ENCODE assay signal across 9 cellular contexts in genomic region chr20:2984956-2985661, GRCh38. TPM values are rescaled to one million over a fixed set of nuclear protein-coding genes. Genes with fewer than 3 reads are reported as not detected.
A peak's percentile ranks its signal among the peaks of the same experiment; 100 is the strongest.
DNase-seq lines count a peak whose midpoint lies in the region; ATAC-seq and TF ChIP-seq lines count a peak whose summit lies in the region.
"Had no signal": no experiment of that assay in that cellular context is flagged by ENCODE, and none has a peak within 500 bp of the region (broad histone marks: within the 10 kb centered on the region; RNA-seq: fewer than 3 reads in every experiment).

No MANE protein-coding gene starts in this region.

- H3K9me3 ChIP-seq in cardiac muscle cell (ENCODE audit: low read depth) (no peaks in the 10 kb centered on the region), sigmoid colon (no peaks in the 10 kb centered on the region)

- no peak overlapping the region for H3K4me3 ChIP-seq in cardiac muscle cell
- no peak overlapping the region for H3K4me3 ChIP-seq in fibroblast of villous mesenchyme (ENCODE audit: low read depth, low read length)
- H3K4me3 ChIP-seq in sigmoid colon = no peak overlapping the region

- TF ChIP-seq CTCF in cardiac muscle cell (IDR thresholded peaks at IDR 0.05; ENCODE audit: low read depth, low read length) = no peak
- TF ChIP-seq CTCF in fibroblast of villous mesenchyme (IDR thresholded peaks at IDR 0.05; ENCODE audit: insufficient read depth, low read depth, low read length) = no peak
- TF ChIP-seq CTCF in sigmoid colon (IDR thresholded peaks at IDR 0.05) = no peak

- no peak for TF ChIP-seq EP300 in sigmoid colon (IDR thresholded peaks at IDR 0.05)

- ATAC-seq in Right ventricle myocardium superior (ENCODE audit: poor library complexity) = no peak
- peak; percentile 8 for ATAC-seq in stimulated activated naive CD8-positive, alpha-beta T cell treated with anti-CD3 and anti-CD28 coated beads, Interleukin-15, Interleukin-2, amounts not matched to agents 100 U/mL and 50 U/mL, for 24 hours

- H3K36me3 ChIP-seq in cardiac muscle cell = peaks cover 20% of the 10 kb centered on the region
- peaks cover 0 to 43% (median 16%) of the 10 kb centered on the region in 4 donors for H3K36me3 ChIP-seq in sigmoid colon

- H3K27ac ChIP-seq in cardiac muscle cell (peak overlapping the region; percentile 52), sigmoid colon (no peak overlapping the region)

- no peak for TF ChIP-seq POLR2A in sigmoid colon (IDR thresholded peaks at IDR 0.05)

- peak; percentile 11 to 56 for DNase-seq in cardiac muscle cell (ENCODE audit: low read depth in 1 of 2, low spot score in 1 of 2)
- no peak for DNase-seq in Right ventricle myocardium superior
- peak; percentile 66 for DNase-seq in RPMI7951 (ENCODE audit: low read depth)
- DNase-seq in fibroblast of villous mesenchyme (ENCODE audit: low read depth) = peak; percentile 34
- peak; percentile 64 for DNase-seq in stimulated activated naive CD8-positive, alpha-beta T cell treated with anti-CD3 and anti-CD28 coated beads, Interleukin-15, Interleukin-2, amounts not matched to agents 100 U/mL and 50 U/mL, for 24 hours
- DNase-seq in amygdala (lab: John Stamatoyannopoulos, UW) = no peak
- no peak for DNase-seq in sigmoid colon
- no peak for DNase-seq in stimulated activated naive CD4-positive, alpha-beta T cell (lab: John Stamatoyannopoulos, UW)
- DNase-seq: DMS53 had no signal

- 88 to 94% methylated on average over 6 of the region's 6 CpGs for WGBS in sigmoid colon, 2 donors

- H3K27me3 ChIP-seq in cardiac muscle cell = no peaks in the 10 kb centered on the region
- no peaks in the 10 kb centered on the region for H3K27me3 ChIP-seq in sigmoid colon

- intact Hi-C loops in Right ventricle myocardium superior (cut with DNase I) = no loop called here
- intact Hi-C loops in sigmoid colon (cut with DNase I) = no loop called here

- H3K4me1 ChIP-seq in cardiac muscle cell (ENCODE audit: low read depth) (peaks cover 19% of the 10 kb centered on the region), sigmoid colon (peaks cover 0 to 16% (median 6%) of the 10 kb centered on the region in 4 donors)

RNA-seq across cellular contexts. Expression of gene GNRH2, which starts 58.3 kb away (rescaled TPM):
- total RNA-seq in cardiac muscle cell = 5.3 TPM in 1 of 2 replicates, not detected in the other
- polyA plus RNA-seq in cardiac muscle cell = 0.24 TPM in 1 of 2 replicates, not detected in the other
- not detected for total RNA-seq in Right ventricle myocardium superior
- total RNA-seq in RPMI7951 (2014; rRNA removed; shearing (Covaris generic)) = not detected in 2 replicates
- total RNA-seq in fibroblast of villous mesenchyme = under 0.01 TPM in 1 of 2 replicates, not detected in the other
- 1 to 10 TPM in 1 of 4 donors, not detected in 3; 1.6 TPM for total RNA-seq in sigmoid colon
- polyA plus RNA-seq in sigmoid colon = 1 to 10 TPM in 1 of 3 donors, under 1 TPM in 1, not detected in 1; 0.34 to 8.4 TPM

Comparison
In these comparisons a context has a peak if more than half of its experiments do, and no peak if none do; other contexts are left out.
1. DNase-seq: peak in cardiac muscle cell (2 of 2), RPMI7951 (single experiment), fibroblast of villous mesenchyme (single experiment) and stimulated activated naive CD8-positive, alpha-beta T cell treated with anti-CD3 and anti-CD28 coated beads, Interleukin-15, Interleukin-2, amounts not matched to agents 100 U/mL and 50 U/mL, for 24 hours (single experiment); none in Right ventricle myocardium superior (single experiment), amygdala (0 of 56), sigmoid colon (single experiment) and stimulated activated naive CD4-positive, alpha-beta T cell (0 of 6).